Comparison of ENCODE assay signal across 23 cellular contexts in genomic region chr7:74427974-74428373, GRCh38. TPM values are rescaled to one million over a fixed set of nuclear protein-coding genes. Genes with fewer than 3 reads are reported as not detected.
DNase-seq lines count a peak whose midpoint lies in the region; ATAC-seq, FAIRE-seq and TF ChIP-seq lines count a peak whose summit lies in the region.
"Had no signal": no experiment of that assay in that cellular context is flagged by ENCODE, and none has a peak within 500 bp of the region (broad histone marks: within the 10 kb centered on the region; RNA-seq: fewer than 3 reads in every experiment).

No MANE protein-coding gene starts in this region.

- no peak for TF ChIP-seq EP300 in K562 (IDR thresholded peaks at IDR 0.05; ENCODE audit: low read length)

- ATAC-seq in GM23338, result no peak
- ATAC-seq in K562, result no peak
- no peak for ATAC-seq in stimulated activated effector memory CD8-positive, alpha-beta T cell treated with anti-CD3 and anti-CD28 coated beads, Interleukin-12 subunit alpha, Interleukin-12 subunit beta, amount 100 ng/mL, for 72 hours

- H3K79me2 ChIP-seq in GM23338 (replicated peaks; ENCODE audit: insufficient read depth) (no peaks in the 10 kb centered on the region), K562 (ENCODE audit: control insufficient read depth, insufficient read depth, low read length) (no peaks in the 10 kb centered on the region), mesendoderm (ENCODE audit: control insufficient read depth, insufficient read depth, low read length) (no peaks in the 10 kb centered on the region)

- H3K56ac ChIP-seq in mesendoderm (ENCODE audit: low read length), result no peak overlapping the region

- no peak overlapping the region for H2BK5ac ChIP-seq in mesendoderm (ENCODE audit: low read length)

- no peak overlapping the region for H4K5ac ChIP-seq in mesendoderm (ENCODE audit: low read length)

- no peaks in the 10 kb centered on the region for H3K79me1 ChIP-seq in mesendoderm (ENCODE audit: low read length)

- no peaks in the 10 kb centered on the region for H4K20me1 ChIP-seq in GM23338 (replicated peaks; ENCODE audit: insufficient read depth)
- no peaks in the 10 kb centered on the region for H4K20me1 ChIP-seq in K562 (replicated peaks; ENCODE audit: control insufficient read depth, insufficient read depth, low read length)

- H3F3A ChIP-seq in GM23338 (replicated peaks; ENCODE audit: low read depth), result peaks cover 9% of the 10 kb centered on the region; the same call in 1 of the 2 replicates

- no peak for DNase-seq in GM23338 (ENCODE audit: low spot score)
- DNase-seq in NT2/D1 (ENCODE audit: low read depth, low spot score), result peak; percentile 32
- no peak for DNase-seq in K562 (ENCODE audit: extremely low read depth in 1 of 4, low spot score in 3 of 4)
- DNase-seq in mesendoderm, result peak; percentile 59
- DNase-seq in activated CD8-positive, alpha-beta memory T cell treated with anti-CD3 and anti-CD28 coated beads, Interleukin-2, amount 50 U/mL, for 48 hours, result no peak
- DNase-seq in stimulated activated effector memory CD8-positive, alpha-beta T cell treated with anti-CD3 and anti-CD28 coated beads, Interleukin-12 subunit alpha, Interleukin-12 subunit beta, amount 100 ng/mL, for 72 hours (ENCODE audit: low spot score in 2 of 2), result no peak
- no peak for DNase-seq in activated T-helper 2 cell treated with anti-CD3 and anti-CD28 coated beads, Interferon-gamma antibody, Interleukin-2, Interleukin-4, amounts not matched to agents 10 μg/mL and 5 μg/mL and 100 μg/mL, durations not matched to agents 14 hours and 24 hours and 36 hours (ENCODE audit: low spot score)
- DNase-seq in GM12892 (ENCODE audit: insufficient read length), result no peak
- DNase-seq: CD4-positive, CD25-positive, alpha-beta regulatory T cell; COR-L47; GOT3; MG63; NCI-H1048; NCI-H1436; NCI-H1930; NCI-H226; NCI-H510A treated with DMSO at 0.1 percent for 48 hours; NCI-H748 treated with DMSO at 0.1 percent for 48 hours; Peyer's patch; SW 1271 had no signal

- H3K27ac ChIP-seq in GM23338 (ENCODE audit: low read depth) (no peak overlapping the region), K562 (ENCODE audit: extremely low read depth, low read depth, low read length) (no peak overlapping the region), mesendoderm (ENCODE audit: low read depth, low read length) (no peak overlapping the region)
- H3K27ac ChIP-seq: Peyer's patch, SJSA1 had no signal

- H3K4me1 ChIP-seq in GM23338 (ENCODE audit: insufficient read depth) (peaks cover 27% of the 10 kb centered on the region), NT2/D1 (ENCODE audit: insufficient read depth, insufficient read length) (peaks cover 10% of the 10 kb centered on the region), K562 (replicated peaks in 1 of 2; ENCODE audit: control insufficient read depth in 2 of 2, insufficient read depth in 2 of 2, low read length in 2 of 2) (no peaks in the 10 kb centered on the region), mesendoderm (ENCODE audit: control insufficient read depth, low read depth, low read length) (no peaks in the 10 kb centered on the region)
- H3K4me1 ChIP-seq: Peyer's patch, SJSA1 had no signal

- no peak overlapping the region for H2BK15ac ChIP-seq in mesendoderm (replicated peaks; ENCODE audit: low read depth)

- TF ChIP-seq RAD21 in K562 (CRISPR knock-in tag; conservative IDR thresholded peaks at IDR 0.05 in 1 of 2, IDR thresholded peaks at IDR 0.05 in 1 of 2), result no peak

- H3K4me2 ChIP-seq in GM23338, result no peak overlapping the region
- no peak overlapping the region for H3K4me2 ChIP-seq in K562 (ENCODE audit: insufficient read depth, low read length)
- H3K4me2 ChIP-seq in mesendoderm (ENCODE audit: low read length), result no peak overlapping the region

- BruUV-seq in K562 (replicated peaks; lab: Mats Ljungman, UMichigan), result no TSS peak

- no peaks in the 10 kb centered on the region for H3K9me3 Mint-ChIP-seq in GM23338
- no peaks in the 10 kb centered on the region for H3K9me3 Mint-ChIP-seq in stimulated activated effector memory CD8-positive, alpha-beta T cell treated with anti-CD3 and anti-CD28 coated beads, Interleukin-12 subunit alpha, Interleukin-12 subunit beta, amount 100 ng/mL, for 72 hours
- no peaks in the 10 kb centered on the region for H3K9me3 Mint-ChIP-seq in activated T-helper 2 cell treated with anti-CD3 and anti-CD28 coated beads, Interferon-gamma antibody, Interleukin-2, Interleukin-4, amounts not matched to agents 10 μg/mL and 5 μg/mL and 100 μg/mL, durations not matched to agents 14 hours and 24 hours and 36 hours

- CTCF ChIA-PET in K562 (lab: Yijun Ruan, JAX; ENCODE audit: low intra/inter-chr PET ratio), result no interaction called here

- no peak overlapping the region for H3K4me3 Mint-ChIP-seq in GM23338
- H3K4me3 Mint-ChIP-seq in stimulated activated effector memory CD8-positive, alpha-beta T cell treated with anti-CD3 and anti-CD28 coated beads, Interleukin-12 subunit alpha, Interleukin-12 subunit beta, amount 100 ng/mL, for 72 hours, result no peak overlapping the region
- no peak overlapping the region for H3K4me3 Mint-ChIP-seq in activated T-helper 2 cell treated with anti-CD3 and anti-CD28 coated beads, Interferon-gamma antibody, Interleukin-2, Interleukin-4, amounts not matched to agents 10 μg/mL and 5 μg/mL and 100 μg/mL, durations not matched to agents 14 hours and 24 hours and 36 hours (ENCODE audit: low read depth)
- H3K4me3 Mint-ChIP-seq: CD4-positive, CD25-positive, alpha-beta regulatory T cell had no signal

- no peak overlapping the region for H2AK5ac ChIP-seq in mesendoderm (ENCODE audit: low read length)

- H3K9me1 ChIP-seq in K562 (ENCODE audit: control insufficient read depth, insufficient read depth, low read length), result no peaks in the 10 kb centered on the region

- intact Hi-C loops in K562 (cut with micrococcal nuclease), result no loop called here
- intact Hi-C loops in activated T-helper 2 cell treated with anti-CD3 and anti-CD28 coated beads, Interferon-gamma antibody, Interleukin-2, Interleukin-4, amounts not matched to agents 10 μg/mL and 5 μg/mL and 100 μg/mL, durations not matched to agents 14 hours and 24 hours and 36 hours (cut with micrococcal nuclease), result no loop called here

- peaks cover 12% of the 10 kb centered on the region for H3K27me3 Mint-ChIP-seq in GM23338 (ENCODE audit: insufficient read depth, low read depth, poor library complexity)
- H3K27me3 Mint-ChIP-seq in activated T-helper 2 cell treated with anti-CD3 and anti-CD28 coated beads, Interferon-gamma antibody, Interleukin-2, Interleukin-4, amounts not matched to agents 10 μg/mL and 5 μg/mL and 100 μg/mL, durations not matched to agents 14 hours and 24 hours and 36 hours (ENCODE audit: low read depth), result no peaks in the 10 kb centered on the region
- H3K27me3 Mint-ChIP-seq: CD4-positive, CD25-positive, alpha-beta regulatory T cell had no signal

- H2BK120ac ChIP-seq in mesendoderm (ENCODE audit: low read depth, low read length), result no peak overlapping the region

- FAIRE-seq in K562 (lab: Jason Lieb, UNC) (no peak), GM12892 (lab: Jason Lieb, UNC) (no peak)
- FAIRE-seq: GM12891, GM18507 had no signal

- in situ Hi-C loops in K562 (cut with MboI), result no loop called here

- 12% methylated on average over 5 of the region's 5 CpGs for WGBS in K562 (ENCODE audit: insufficient coverage, low coverage, missing lambda C conversion rate)
- WGBS in mesendoderm (ENCODE audit: extremely low coverage, insufficient coverage, low lambda C conversion rate), result no CpG with 5 or more reads among the region's 5 CpGs

- no peaks in the 10 kb centered on the region for H3K36me3 ChIP-seq in GM23338 (ENCODE audit: insufficient read depth)
- H3K36me3 ChIP-seq in NT2/D1 (ENCODE audit: insufficient read depth, insufficient read length, low read length), result no peaks in the 10 kb centered on the region
- H3K36me3 ChIP-seq in K562 (ENCODE audit: control insufficient read depth, insufficient read depth, low read length), result no peaks in the 10 kb centered on the region
- H3K36me3 ChIP-seq in mesendoderm (ENCODE audit: control insufficient read depth, insufficient read depth, low read length), result no peaks in the 10 kb centered on the region
- H3K36me3 ChIP-seq: MG63, Peyer's patch, SJSA1 had no signal

- H3K4me1 Mint-ChIP-seq in GM23338, result peaks cover 26% of the 10 kb centered on the region
- no peaks in the 10 kb centered on the region for H3K4me1 Mint-ChIP-seq in stimulated activated effector memory CD8-positive, alpha-beta T cell treated with anti-CD3 and anti-CD28 coated beads, Interleukin-12 subunit alpha, Interleukin-12 subunit beta, amount 100 ng/mL, for 72 hours
- no peaks in the 10 kb centered on the region for H3K4me1 Mint-ChIP-seq in activated T-helper 2 cell treated with anti-CD3 and anti-CD28 coated beads, Interferon-gamma antibody, Interleukin-2, Interleukin-4, amounts not matched to agents 10 μg/mL and 5 μg/mL and 100 μg/mL, durations not matched to agents 14 hours and 24 hours and 36 hours (ENCODE audit: low read depth)
- H3K4me1 Mint-ChIP-seq: CD4-positive, CD25-positive, alpha-beta regulatory T cell had no signal

- H3K27ac Mint-ChIP-seq in GM23338, result peak overlapping the region; percentile 74
- H3K27ac Mint-ChIP-seq in stimulated activated effector memory CD8-positive, alpha-beta T cell treated with anti-CD3 and anti-CD28 coated beads, Interleukin-12 subunit alpha, Interleukin-12 subunit beta, amount 100 ng/mL, for 72 hours, result no peak overlapping the region
- H3K27ac Mint-ChIP-seq in activated T-helper 2 cell treated with anti-CD3 and anti-CD28 coated beads, Interferon-gamma antibody, Interleukin-2, Interleukin-4, amounts not matched to agents 10 μg/mL and 5 μg/mL and 100 μg/mL, durations not matched to agents 14 hours and 24 hours and 36 hours, result no peak overlapping the region
- H3K27ac Mint-ChIP-seq: CD4-positive, CD25-positive, alpha-beta regulatory T cell had no signal

- no peaks in the 10 kb centered on the region for H3K36me3 Mint-ChIP-seq in GM23338 (ENCODE audit: low read depth)
- H3K36me3 Mint-ChIP-seq in stimulated activated effector memory CD8-positive, alpha-beta T cell treated with anti-CD3 and anti-CD28 coated beads, Interleukin-12 subunit alpha, Interleukin-12 subunit beta, amount 100 ng/mL, for 72 hours, result no peaks in the 10 kb centered on the region
- no peaks in the 10 kb centered on the region for H3K36me3 Mint-ChIP-seq in activated T-helper 2 cell treated with anti-CD3 and anti-CD28 coated beads, Interferon-gamma antibody, Interleukin-2, Interleukin-4, amounts not matched to agents 10 μg/mL and 5 μg/mL and 100 μg/mL, durations not matched to agents 14 hours and 24 hours and 36 hours (ENCODE audit: low read depth)
- H3K36me3 Mint-ChIP-seq: CD4-positive, CD25-positive, alpha-beta regulatory T cell had no signal

- no peak overlapping the region for H3K18ac ChIP-seq in mesendoderm (ENCODE audit: low read length)

- H3K27me3 ChIP-seq in GM23338 (ENCODE audit: insufficient read depth), result no peaks in the 10 kb centered on the region
- no peaks in the 10 kb centered on the region for H3K27me3 ChIP-seq in NT2/D1 (ENCODE audit: insufficient read depth, insufficient read length)
- peaks cover 0 to 31% of the 10 kb centered on the region in 2 experiments; a peak in 3 of 5 replicates for H3K27me3 ChIP-seq in K562 (ENCODE audit: control insufficient read depth in 2 of 2, insufficient read depth in 2 of 2, low read length in 2 of 2)
- H3K27me3 ChIP-seq in mesendoderm (ENCODE audit: insufficient read depth, low read length, poor library complexity), result no peaks in the 10 kb centered on the region
- H3K27me3 ChIP-seq: MG63, Peyer's patch, SJSA1 had no signal

- no peak overlapping the region for H2AFZ ChIP-seq in GM23338
- no peak overlapping the region for H2AFZ ChIP-seq in K562 (ENCODE audit: low read depth, low read length)

- H4K8ac ChIP-seq in mesendoderm (ENCODE audit: low read depth, low read length), result no peak overlapping the region

- POLR2A ChIA-PET in K562 (lab: Yijun Ruan, JAX), result interaction anchor here (0.9 kb wide), 1 partner anchor 19 kb away, joined by 4 read pairs; no protein-coding TSS in a partner anchor

- H3K23ac ChIP-seq in mesendoderm (ENCODE audit: low read length), result no peak overlapping the region

- H3K4ac ChIP-seq in mesendoderm (ENCODE audit: low read depth, low read length), result no peak overlapping the region

- no peak overlapping the region for H3K9ac ChIP-seq in NT2/D1 (ENCODE audit: insufficient read length, low read depth)
- H3K9ac ChIP-seq in K562 (ENCODE audit: insufficient read depth in 1 of 2, low read depth in 2 of 2, low read length in 2 of 2), result no peak overlapping the region
- no peak overlapping the region for H3K9ac ChIP-seq in mesendoderm (ENCODE audit: low read length)

- TF ChIP-seq CTCF in GM23338 (conservative IDR thresholded peaks at IDR 0.05; ENCODE audit: low read depth in 2 of 2) (no peak), K562 (IDR thresholded peaks at IDR 0.05 in 2 of 3, conservative IDR thresholded peaks at IDR 0.05 in 1 of 3; ENCODE audit: insufficient read depth in 2 of 3, low read depth in 1 of 3, low read length in 3 of 3) (no peak)

- no peaks in the 10 kb centered on the region for H3K9me2 ChIP-seq in GM23338 (ENCODE audit: insufficient read depth)

- no peak overlapping the region for H3K4me3 ChIP-seq in GM23338
- H3K4me3 ChIP-seq in NT2/D1 (ENCODE audit: insufficient read length, low read depth), result no peak overlapping the region
- no peak overlapping the region for H3K4me3 ChIP-seq in K562
- H3K4me3 ChIP-seq in mesendoderm (ENCODE audit: low read length), result no peak overlapping the region
- H3K4me3 ChIP-seq: MG63, Peyer's patch, SJSA1 had no signal

- H3K9me3 ChIP-seq in NT2/D1 (ENCODE audit: insufficient read depth, low read length), result no peaks in the 10 kb centered on the region
- no peaks in the 10 kb centered on the region for H3K9me3 ChIP-seq in K562 (replicated peaks; ENCODE audit: control insufficient read depth, insufficient read depth, low read depth, low read length)
- H3K9me3 ChIP-seq: MG63, Peyer's patch, SJSA1 had no signal

- TF ChIP-seq POLR2A in K562 (conservative IDR thresholded peaks at IDR 0.05), result no peak
- TF ChIP-seq POLR2A in GM12892 (IDR thresholded peaks at IDR 0.05; ENCODE audit: low read depth, low read length), result no peak

RNA-seq across cellular contexts. Expression of gene GTF2IRD1, which starts 25.7 kb away (rescaled TPM):
- 21.9 and 28.7 TPM in 2 replicates for total RNA-seq in GM23338 (2014; rRNA removed; shearing (Covaris generic))
- polyA plus RNA-seq in GM23338 (2016; fragmentation: Nextera tagmentation; extraction: Ambion mirVana) (37.1 and 40.9 TPM in 2 replicates), K562 (2011; rRNA removed) (12.8 and 17.6 TPM in 2 replicates), K562 (2014; fragmentation: Illumina TruSeq; extraction: Trizol) (23.8 and 24.5 TPM in 2 replicates), K562 (2014; fragmentation: Nextera tagmentation; extraction: Ambion mirVana) (1 to 10 TPM; 9.1 to 10.0 TPM), K562 (2014; rRNA removed) (17.0 and 20.8 TPM in 2 replicates)
- total RNA-seq in K562 (2011; cell fraction: chromatin; rRNA removed; ENCODE audit: low replicate concordance), result 23.2 and 65.0 TPM in 2 replicates
- 30.5 and 35.3 TPM in 2 replicates for total RNA-seq in K562 (2011; cell fraction: nucleolus; rRNA removed)
- total RNA-seq in K562 (2011; cell fraction: nucleoplasm; rRNA removed), result 22.2 and 23.5 TPM in 2 replicates
- total RNA-seq in K562 (2014; rRNA removed) (9.2 and 12.4 TPM in 2 replicates), K562 (2014; rRNA removed; fragmentation: Illumina TruSeq; extraction: Trizol) (10.8 and 14.0 TPM in 2 replicates), K562 (2015; rRNA removed; fragmentation: Illumina TruSeq; extraction: Trizol) (13.4 and 15.1 TPM in 2 replicates), K562 (2021) (30.2 and 32.1 TPM in 2 replicates)
- polyA plus RNA-seq in K562 (2011; cell fraction: cytosol; rRNA removed), result 9.3 and 13.0 TPM in 2 replicates
- polyA plus RNA-seq in K562 (2011; cell fraction: nucleus; rRNA removed), result 15.6 and 24.1 TPM in 2 replicates
- 19.1 and 31.6 TPM in 2 replicates for polyA plus RNA-seq in K562 (2012)
- 9.2 and 9.7 TPM in 2 replicates for polyA minus RNA-seq in K562 (2011; rRNA and poly(A)+ RNA removed)
- 21.2 and 21.5 TPM in 2 replicates for polyA minus RNA-seq in K562 (2011; cell fraction: cytosol; rRNA and poly(A)+ RNA removed)
- polyA minus RNA-seq in K562 (2011; cell fraction: nucleus; rRNA and poly(A)+ RNA removed), result 11.3 and 12.9 TPM in 2 replicates
- 29.8 TPM for polyA plus RNA-seq in mesendoderm (2013, experiment 1 of 2)
- 29.0 TPM for polyA plus RNA-seq in mesendoderm (2013, experiment 2 of 2)
- 2.9 and 3.1 TPM in 2 replicates for total RNA-seq in activated T-helper 2 cell treated with anti-CD3 and anti-CD28 coated beads, Interferon-gamma antibody, Interleukin-2, Interleukin-4, amounts not matched to agents 10 μg/mL and 5 μg/mL and 100 μg/mL, durations not matched to agents 14 hours and 24 hours and 36 hours
- 7.6 TPM for polyA plus RNA-seq in GM12892 (2012; ENCODE audit: missing spikeins)

Comparison
In these comparisons a context has a peak if more than half of its experiments do, and no peak if none do; other contexts are left out.
1. DNase-seq: peak in NT2/D1 (single experiment) and mesendoderm (single experiment); none in GM23338 (single experiment), K562 (0 of 4), activated CD8-positive, alpha-beta memory T cell treated with anti-CD3 and anti-CD28 coated beads, Interleukin-2, amount 50 U/mL, for 48 hours (single experiment), stimulated activated effector memory CD8-positive, alpha-beta T cell treated with anti-CD3 and anti-CD28 coated beads, Interleukin-12 subunit alpha, Interleukin-12 subunit beta, amount 100 ng/mL, for 72 hours (0 of 2), activated T-helper 2 cell treated with anti-CD3 and anti-CD28 coated beads, Interferon-gamma antibody, Interleukin-2, Interleukin-4, amounts not matched to agents 10 μg/mL and 5 μg/mL and 100 μg/mL, durations not matched to agents 14 hours and 24 hours and 36 hours (single experiment) and GM12892 (single experiment).